In the genomic region with DNA sequence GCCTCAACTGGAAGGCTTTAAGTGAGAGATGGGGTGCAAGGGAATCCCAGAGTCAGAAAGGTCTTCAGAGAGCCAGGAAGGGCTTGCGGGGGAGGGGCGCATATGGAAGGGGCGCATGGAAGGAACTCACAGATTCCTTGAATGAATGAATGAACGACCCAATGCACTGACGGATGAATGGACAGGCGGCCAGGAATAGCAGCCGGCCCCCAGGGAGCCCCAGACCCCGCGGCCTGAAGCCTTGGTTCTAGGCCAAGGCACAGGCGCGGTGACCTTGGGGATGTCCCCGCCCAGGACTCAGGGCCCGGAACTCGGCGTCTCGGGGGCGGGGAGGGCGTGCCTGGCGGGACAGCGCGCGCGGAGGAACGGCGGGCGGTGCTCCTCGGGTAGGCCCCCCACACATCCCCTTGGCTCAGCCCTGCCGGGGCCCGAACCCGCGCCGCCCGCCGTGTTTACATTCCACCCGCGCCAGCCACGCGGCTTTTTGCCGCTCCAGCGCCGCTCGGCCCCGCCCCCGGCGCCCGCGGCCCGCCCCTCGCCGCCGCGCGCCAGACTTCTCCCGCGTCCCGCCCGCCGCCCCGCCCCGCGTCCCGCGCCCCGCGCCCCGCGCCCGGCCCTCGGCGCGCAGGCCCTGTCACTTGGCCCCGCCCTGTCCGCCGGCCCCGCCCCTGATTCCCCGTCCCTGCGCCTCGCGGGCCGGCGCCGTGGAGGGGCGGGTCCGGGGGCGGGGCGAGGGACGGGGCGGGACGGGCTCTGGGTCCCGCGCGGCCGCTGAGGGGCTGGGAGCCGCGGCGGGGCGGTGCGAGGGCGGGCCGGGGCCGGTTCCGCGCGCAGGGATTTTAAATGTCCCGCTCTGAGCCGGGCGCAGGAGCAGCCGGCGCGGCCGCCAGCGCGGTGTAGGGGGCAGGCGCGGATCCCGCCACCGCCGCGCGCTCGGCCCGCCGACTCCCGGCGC, we compare ENCODE assay signal across 8 cellular contexts. TPM values are rescaled to one million over a fixed set of nuclear protein-coding genes. Genes with fewer than 3 reads are reported as not detected.
A peak's percentile ranks its signal among the peaks of the same experiment; 100 is the strongest.
DNase-seq lines count a peak whose midpoint lies in the region; ATAC-seq, FAIRE-seq and TF ChIP-seq lines count a peak whose summit lies in the region.

A gene (plus strand): TSS at position 867 of the 955 bp plus-strand sequence. CDS start 565 bp downstream, outside the sequence.

- H3K4me3 ChIP-seq in bronchial epithelial cell (ENCODE audit: low read depth, low read length) (peak within 1 kb of the TSS; percentile 51), spleen (peak within 1 kb of the TSS; percentile 39 to 83 (median 55))

- H3K9me3 Mint-ChIP-seq in WTC11: no peaks in the 10 kb centered on the region

- no peaks in the 10 kb centered on the region for H3K27me3 ChIP-seq in bronchial epithelial cell (ENCODE audit: control insufficient read depth, insufficient read depth, low read length)
- peaks cover 0 to 4% (median 0%) of the 10 kb centered on the region in 7 donors for H3K27me3 ChIP-seq in spleen (replicated peaks in 1 of 7)

- peaks cover 10% of the 10 kb centered on the region for H3K4me1 Mint-ChIP-seq in WTC11

- WGBS in spleen, 5 donors: 2 to 7% (median 6%) methylated on average over 18 to 125 of the region's 125 CpGs

- peak within 1 kb of the TSS; percentile 84 for H3K4me3 Mint-ChIP-seq in WTC11

- in situ Hi-C loops in ACHN (cut with HindIII; ENCODE audit: low pct_ligation_motif_present, low pct_unique_long_range_greater_than_20kb, low sequenced_read_pairs): no loop called here

- ATAC-seq in GM18858 (IDR thresholded peaks at IDR 0.05; ENCODE audit: unreplicated experiment) (peak; percentile 63), HG03066 (IDR thresholded peaks at IDR 0.05; ENCODE audit: low read depth, unreplicated experiment) (peak; percentile 77), WTC11 (peak; percentile 91)

- DNase-seq in ACHN (peak; percentile 81), NCI-H2196 (lab: John Stamatoyannopoulos, UW; ENCODE audit: unreplicated experiment) (peak; percentile 86), WTC11 (ENCODE audit: low spot score) (peak; percentile 92), bronchial epithelial cell (ENCODE audit: low read depth) (peak; percentile 44), iris pigment epithelial cell (ENCODE audit: low read depth) (peak; percentile 81), spleen (peak; percentile 97)

- no peak for FAIRE-seq in bronchial epithelial cell (lab: Jason Lieb, UNC)

- POLR2A ChIA-PET in WTC11 (lab: Charles Lee): interaction anchor here (0.6 kb wide), 1 partner anchor 45 kb away, joined by 3 read pairs; no protein-coding TSS in a partner anchor

- H3K9me3 ChIP-seq in spleen: no peaks in the 10 kb centered on the region

- peaks cover 9% of the 10 kb centered on the region; the same call in 1 of the 2 replicates for H3K36me3 Mint-ChIP-seq in WTC11

- intact Hi-C loops in spleen (cut with DNase I; ENCODE audit: low total_unique reads): no loop called here

- TF ChIP-seq CTCF in WTC11 (IDR thresholded peaks at IDR 0.05): no peak
- TF ChIP-seq CTCF in bronchial epithelial cell (IDR thresholded peaks at IDR 0.05; ENCODE audit: insufficient read depth, low read length, severe bottlenecking): no peak
- no peak for TF ChIP-seq CTCF in spleen (IDR thresholded peaks at IDR 0.05 in 8 of 11, conservative IDR thresholded peaks at IDR 0.05 in 3 of 11)

- H3K4me1 ChIP-seq in spleen: peaks cover 0 to 22% (median 14%) of the 10 kb centered on the region in 6 donors

- H3K27me3 Mint-ChIP-seq in WTC11 (ENCODE audit: low read depth): peaks cover 5% of the 10 kb centered on the region; the same call in 1 of the 2 replicates

- H3K36me3 ChIP-seq in bronchial epithelial cell (ENCODE audit: control insufficient read depth, insufficient read depth, low read length) (no peaks in the 10 kb centered on the region), spleen (no peaks in the 10 kb centered on the region)

- H3K27ac Mint-ChIP-seq in WTC11: peak within 1 kb of the TSS; percentile 79; the same call in 1 of the 2 replicates

- CTCF ChIA-PET in WTC11 (lab: Charles Lee): no interaction called here

- H3K27ac ChIP-seq in spleen: peak within 1 kb of the TSS in 6 of 8 donors; percentile 76 to 87 (median 81)

- no peak for TF ChIP-seq POLR2A in spleen (IDR thresholded peaks at IDR 0.05)

TF ChIP-seq in WTC11, 78 proteins besides CTCF, POLR2A, EP300 and RAD21 (continues in another document):
- TF ChIP-seq, protein P1, sequence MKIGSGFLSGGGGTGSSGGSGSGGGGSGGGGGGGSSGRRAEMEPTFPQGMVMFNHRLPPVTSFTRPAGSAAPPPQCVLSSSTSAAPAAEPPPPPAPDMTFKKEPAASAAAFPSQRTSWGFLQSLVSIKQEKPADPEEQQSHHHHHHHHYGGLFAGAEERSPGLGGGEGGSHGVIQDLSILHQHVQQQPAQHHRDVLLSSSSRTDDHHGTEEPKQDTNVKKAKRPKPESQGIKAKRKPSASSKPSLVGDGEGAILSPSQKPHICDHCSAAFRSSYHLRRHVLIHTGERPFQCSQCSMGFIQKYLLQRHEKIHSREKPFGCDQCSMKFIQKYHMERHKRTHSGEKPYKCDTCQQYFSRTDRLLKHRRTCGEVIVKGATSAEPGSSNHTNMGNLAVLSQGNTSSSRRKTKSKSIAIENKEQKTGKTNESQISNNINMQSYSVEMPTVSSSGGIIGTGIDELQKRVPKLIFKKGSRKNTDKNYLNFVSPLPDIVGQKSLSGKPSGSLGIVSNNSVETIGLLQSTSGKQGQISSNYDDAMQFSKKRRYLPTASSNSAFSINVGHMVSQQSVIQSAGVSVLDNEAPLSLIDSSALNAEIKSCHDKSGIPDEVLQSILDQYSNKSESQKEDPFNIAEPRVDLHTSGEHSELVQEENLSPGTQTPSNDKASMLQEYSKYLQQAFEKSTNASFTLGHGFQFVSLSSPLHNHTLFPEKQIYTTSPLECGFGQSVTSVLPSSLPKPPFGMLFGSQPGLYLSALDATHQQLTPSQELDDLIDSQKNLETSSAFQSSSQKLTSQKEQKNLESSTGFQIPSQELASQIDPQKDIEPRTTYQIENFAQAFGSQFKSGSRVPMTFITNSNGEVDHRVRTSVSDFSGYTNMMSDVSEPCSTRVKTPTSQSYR (CRISPR knock-in tag; IDR thresholded peaks at IDR 0.05): peak; percentile 54; the same call in 1 of the 2 replicates
- TF ChIP-seq TEAD4 (CRISPR knock-in tag; IDR thresholded peaks at IDR 0.05) (no peak), FOXK1 (CRISPR knock-in tag; IDR thresholded peaks at IDR 0.05) (peak; percentile 61; the same call in 1 of the 2 replicates), ZNF396 (CRISPR knock-in tag; IDR thresholded peaks at IDR 0.05; ENCODE audit: borderline replicate concordance) (no peak), GRHL2 (CRISPR knock-in tag; IDR thresholded peaks at IDR 0.05; ENCODE audit: insufficient replicate concordance, severe bottlenecking) (no peak), FOXJ3 (CRISPR knock-in tag; IDR thresholded peaks at IDR 0.05; ENCODE audit: borderline replicate concordance) (no peak), CREM (CRISPR knock-in tag; IDR thresholded peaks at IDR 0.05) (no peak), SP1 (CRISPR knock-in tag; conservative IDR thresholded peaks at IDR 0.05) (peak; percentile 50), TCF7 (CRISPR knock-in tag; IDR thresholded peaks at IDR 0.05; ENCODE audit: low read depth) (no peak), ZNF219 (CRISPR knock-in tag; IDR thresholded peaks at IDR 0.05; ENCODE audit: borderline replicate concordance) (no peak), SMAD3 (CRISPR knock-in tag; IDR thresholded peaks at IDR 0.05; ENCODE audit: borderline replicate concordance) (no peak), NR3C1 (CRISPR knock-in tag; conservative IDR thresholded peaks at IDR 0.05; ENCODE audit: low read depth) (no peak), TP53 (CRISPR knock-in tag; IDR thresholded peaks at IDR 0.05) (no peak), ELF4 (CRISPR knock-in tag; IDR thresholded peaks at IDR 0.05; ENCODE audit: low read depth) (no peak), ZNF416 (CRISPR knock-in tag; IDR thresholded peaks at IDR 0.05) (no peak)
- TF ChIP-seq, protein P2, sequence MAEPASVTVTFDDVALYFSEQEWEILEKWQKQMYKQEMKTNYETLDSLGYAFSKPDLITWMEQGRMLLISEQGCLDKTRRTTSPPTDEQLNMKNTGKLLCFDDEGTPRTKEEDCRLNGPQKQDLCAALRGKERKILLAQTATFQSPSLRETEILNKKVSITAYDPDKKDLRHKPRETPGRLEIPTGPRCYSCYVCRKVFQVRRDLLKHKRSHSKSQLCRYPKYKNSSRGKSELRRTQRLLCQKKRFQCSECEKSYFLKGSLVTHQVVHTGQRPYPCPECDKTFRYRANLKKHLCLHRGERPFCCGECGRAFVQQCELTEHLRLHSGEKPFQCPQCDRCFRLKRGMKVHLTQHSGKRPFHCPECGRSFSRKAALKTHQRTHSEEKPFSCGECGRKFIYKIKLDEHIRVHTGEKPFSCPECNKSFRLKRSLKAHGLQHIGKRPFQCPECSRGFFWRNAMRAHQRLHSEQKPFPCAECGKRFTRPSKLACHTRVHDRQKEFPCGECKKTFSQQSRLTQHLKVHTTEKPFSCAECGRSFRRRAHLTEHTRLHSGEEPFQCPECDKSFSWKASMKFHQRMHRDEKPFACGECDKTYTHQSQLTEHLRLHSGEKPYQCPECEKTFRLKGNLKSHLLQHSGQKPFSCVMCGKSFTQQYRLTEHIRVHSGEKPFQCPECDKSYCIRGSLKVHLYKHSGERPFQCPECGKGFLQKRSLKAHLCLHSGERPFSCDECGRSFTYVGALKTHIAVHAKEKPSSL (CRISPR knock-in tag; conservative IDR thresholded peaks at IDR 0.05): no peak
- TF ChIP-seq, protein P3, sequence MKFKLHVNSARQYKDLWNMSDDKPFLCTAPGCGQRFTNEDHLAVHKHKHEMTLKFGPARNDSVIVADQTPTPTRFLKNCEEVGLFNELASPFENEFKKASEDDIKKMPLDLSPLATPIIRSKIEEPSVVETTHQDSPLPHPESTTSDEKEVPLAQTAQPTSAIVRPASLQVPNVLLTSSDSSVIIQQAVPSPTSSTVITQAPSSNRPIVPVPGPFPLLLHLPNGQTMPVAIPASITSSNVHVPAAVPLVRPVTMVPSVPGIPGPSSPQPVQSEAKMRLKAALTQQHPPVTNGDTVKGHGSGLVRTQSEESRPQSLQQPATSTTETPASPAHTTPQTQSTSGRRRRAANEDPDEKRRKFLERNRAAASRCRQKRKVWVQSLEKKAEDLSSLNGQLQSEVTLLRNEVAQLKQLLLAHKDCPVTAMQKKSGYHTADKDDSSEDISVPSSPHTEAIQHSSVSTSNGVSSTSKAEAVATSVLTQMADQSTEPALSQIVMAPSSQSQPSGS (CRISPR knock-in tag; IDR thresholded peaks at IDR 0.05; ENCODE audit: borderline replicate concordance, low read depth): no peak

RNA-seq across cellular contexts. Expression of the gene that starts here (rescaled TPM):
- total RNA-seq in WTC11 (2021) (34.4 to 36.0 TPM (median 35.0 TPM) in 3 replicates), bronchial epithelial cell (6.1 and 9.9 TPM in 2 replicates), spleen (1 to 10 TPM; 2.3 to 4.8 (median 4.0) TPM)
- 1 to 10 TPM; 3.5 to 4.0 (median 3.9) TPM for polyA plus RNA-seq in spleen

Comparison
In these comparisons a context has a peak if more than half of its experiments do, and no peak if none do; other contexts are left out.
1. Peak in every context shown above with its lines: DNase-seq, ATAC-seq, H3K4me3 ChIP-seq and H3K27ac ChIP-seq.
2. DNase-seq: peak in every context shown above with its lines; median percentile 97 in spleen; 92 in WTC11; 86 in NCI-H2196; 81 in ACHN; 81 in iris pigment epithelial cell; 44 in bronchial epithelial cell.